Comparison of ENCODE assay signal across 8 cellular contexts in the genomic region with DNA sequence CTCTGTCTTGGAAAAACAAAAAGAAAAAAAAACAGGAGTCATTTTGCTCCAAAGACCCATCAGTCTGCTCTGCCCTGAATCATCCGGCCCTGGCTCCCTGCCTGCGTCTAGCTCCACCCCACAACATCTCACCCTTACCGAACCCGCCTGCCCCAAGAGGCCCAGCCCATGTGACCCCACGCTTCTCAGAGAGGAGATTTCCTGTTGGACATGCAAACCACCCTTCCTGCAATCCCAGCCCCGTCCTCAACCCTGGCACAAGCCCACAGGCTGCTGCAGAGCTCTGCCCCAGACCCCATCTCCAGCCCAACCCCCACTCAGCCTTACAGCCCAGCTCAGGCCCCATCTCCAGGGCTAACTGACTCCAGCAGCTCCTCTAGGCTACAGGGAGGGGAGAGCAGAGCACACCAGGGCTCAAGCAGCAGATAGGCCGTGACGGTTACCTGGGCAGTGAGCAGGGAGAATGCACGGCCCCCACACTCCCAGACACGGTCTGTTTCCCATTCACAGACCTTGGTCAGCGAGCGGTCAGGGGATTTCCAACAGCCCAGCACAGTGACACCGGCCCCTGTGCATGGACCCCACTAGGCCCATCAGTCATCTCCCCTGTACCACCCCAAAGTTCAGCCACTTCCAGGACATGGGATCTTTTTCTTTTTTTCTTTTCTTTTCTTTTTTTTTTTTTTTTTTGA.
A peak's percentile ranks its signal among the peaks of the same experiment; 100 is the strongest.
DNase-seq lines count a peak whose midpoint lies in the region; ATAC-seq and TF ChIP-seq lines count a peak whose summit lies in the region.

No MANE protein-coding gene starts in this region.

- no peaks in the 10 kb centered on the region for H3K9me3 ChIP-seq in BLaER1 treated with 17β-estradiol and CSF1 and Interleukin-3, amounts not matched to agents 10 nM and 100 nM (replicated peaks in 1 of 11)
- H3K9me3 ChIP-seq in hepatocyte (ENCODE audit: low read depth) (no peaks in the 10 kb centered on the region), gastrocnemius medialis (no peaks in the 10 kb centered on the region)

- no peaks in the 10 kb centered on the region for H3K27me3 ChIP-seq in BLaER1 treated with 17β-estradiol and CSF1 and Interleukin-3, amounts not matched to agents 10 nM and 100 nM
- H3K27me3 ChIP-seq in hepatocyte (no peaks in the 10 kb centered on the region), gastrocnemius medialis (no peaks in the 10 kb centered on the region)

- peak overlapping the region in 10 of 11 experiments; percentile 21 to 68 (median 65); a peak in 19 of 22 replicates for H3K9ac ChIP-seq in BLaER1 treated with 17β-estradiol and CSF1 and Interleukin-3, amounts not matched to agents 10 nM and 100 nM

- peaks cover 2% of the 10 kb centered on the region for H3K79me2 ChIP-seq in hepatocyte

- in situ Hi-C loops in gastrocnemius medialis (cut with MboI; ENCODE audit: low sequenced_read_pairs in 4 of 4) = loop anchor here in 1 of 4 donors (25.0 kb wide), 1 partner anchor 100 kb away; no protein-coding TSS in a partner anchor

- no peaks in the 10 kb centered on the region for H4K20me1 ChIP-seq in BLaER1 treated with 17β-estradiol and CSF1 and Interleukin-3, amounts not matched to agents 10 nM and 100 nM
- no peaks in the 10 kb centered on the region for H4K20me1 ChIP-seq in hepatocyte (ENCODE audit: insufficient read depth, poor library complexity, severe bottlenecking)

- H2AFZ ChIP-seq in hepatocyte = no peak overlapping the region

- no peaks in the 10 kb centered on the region for H3K9me2 ChIP-seq in hepatocyte (replicated peaks; ENCODE audit: insufficient read depth)

- TF ChIP-seq CTCF in hepatocyte (IDR thresholded peaks at IDR 0.05; ENCODE audit: poor library complexity) (no peak), gastrocnemius medialis (IDR thresholded peaks at IDR 0.05 in 4 of 5, conservative IDR thresholded peaks at IDR 0.05 in 1 of 5) (no peak)

- H3K27ac ChIP-seq in BLaER1 treated with 17β-estradiol and CSF1 and Interleukin-3, amounts not matched to agents 10 nM and 100 nM = peak overlapping the region in 9 of 11 experiments; percentile 30 to 77 (median 75); a peak in 18 of 22 replicates
- H3K27ac ChIP-seq in hepatocyte = peak overlapping the region; percentile 80
- H3K27ac ChIP-seq in gastrocnemius medialis = peak overlapping the region in 3 of 4 donors; percentile 28 to 61 (median 54)

- ATAC-seq in GM19397 (IDR thresholded peaks at IDR 0.05; ENCODE audit: unreplicated experiment) (peak; percentile 70), gastrocnemius medialis (peak; percentile 63)
- ATAC-seq in stimulated activated naive CD8-positive, alpha-beta T cell treated with anti-CD3 and anti-CD28 coated beads, Interleukin-15, Interleukin-2, amounts not matched to agents 100 U/mL and 50 U/mL, for 24 hours = no peak

- peaks cover 7 to 42% (median 28%) of the 10 kb centered on the region in 11 experiments; a peak in 19 of 22 replicates for H3K36me3 ChIP-seq in BLaER1 treated with 17β-estradiol and CSF1 and Interleukin-3, amounts not matched to agents 10 nM and 100 nM
- H3K36me3 ChIP-seq in hepatocyte (replicated peaks; ENCODE audit: insufficient read depth, low read depth) (no peaks in the 10 kb centered on the region), gastrocnemius medialis (peaks cover 0 to 14% of the 10 kb centered on the region in 2 donors)

- intact Hi-C loops in gastrocnemius medialis (cut with DNase I; ENCODE audit: low total_unique reads) = no loop called here

- peak overlapping the region in 4 of 10 experiments; percentile 14 to 44 (median 38); a peak in 7 of 20 replicates for H3K4me3 ChIP-seq in BLaER1 treated with 17β-estradiol and CSF1 and Interleukin-3, amounts not matched to agents 10 nM and 100 nM
- H3K4me3 ChIP-seq in hepatocyte (no peak overlapping the region), gastrocnemius medialis (no peak overlapping the region)

- peaks cover 17 to 30% (median 26%) of the 10 kb centered on the region in 10 experiments for H3K4me1 ChIP-seq in BLaER1 treated with 17β-estradiol and CSF1 and Interleukin-3, amounts not matched to agents 10 nM and 100 nM
- H3K4me1 ChIP-seq in hepatocyte (ENCODE audit: insufficient read depth) (peaks cover 31% of the 10 kb centered on the region), gastrocnemius medialis (peaks cover 0 to 10% of the 10 kb centered on the region in 2 donors)

- DNase-seq in HS-27A (ENCODE audit: low read depth) (peak; percentile 67), anterior cingulate cortex (lab: John Stamatoyannopoulos, UW) (peak in 33 of 58 donors; percentile 3 to 81 (median 25)), hepatocyte (ENCODE audit: low spot score) (peak; percentile 90), gastrocnemius medialis (peak; percentile 50 to 71), NCI-H1048 (lab: John Stamatoyannopoulos, UW) (no peak)
- DNase-seq in stimulated activated naive CD8-positive, alpha-beta T cell treated with anti-CD3 and anti-CD28 coated beads, Interleukin-15, Interleukin-2, amounts not matched to agents 100 U/mL and 50 U/mL, for 24 hours = no peak

- WGBS in hepatocyte (ENCODE audit: low lambda C conversion rate, missing lambda C conversion rate) = 55% methylated on average over 13 of the region's 13 CpGs

- no peak for TF ChIP-seq POLR2A in gastrocnemius medialis (IDR thresholded peaks at IDR 0.05)

- H3K4me2 ChIP-seq in BLaER1 treated with 17β-estradiol and CSF1 and Interleukin-3, amounts not matched to agents 10 nM and 100 nM = peak overlapping the region; percentile 76 to 91 (median 86)
- H3K4me2 ChIP-seq in hepatocyte = peak overlapping the region; percentile 45

Comparison
In these comparisons a context has a peak if more than half of its experiments do, and no peak if none do; other contexts are left out.
1. DNase-seq: peak in HS-27A (single experiment), anterior cingulate cortex (33 of 58), hepatocyte (single experiment) and gastrocnemius medialis (2 of 2); none in NCI-H1048 (single experiment) and stimulated activated naive CD8-positive, alpha-beta T cell treated with anti-CD3 and anti-CD28 coated beads, Interleukin-15, Interleukin-2, amounts not matched to agents 100 U/mL and 50 U/mL, for 24 hours (single experiment).
2. Peak in every context shown above with its lines, with median percentiles within 50 percentile points of each other: H3K27ac ChIP-seq.